8 cellular contexts compared by ENCODE assay signal in the genomic region with DNA sequence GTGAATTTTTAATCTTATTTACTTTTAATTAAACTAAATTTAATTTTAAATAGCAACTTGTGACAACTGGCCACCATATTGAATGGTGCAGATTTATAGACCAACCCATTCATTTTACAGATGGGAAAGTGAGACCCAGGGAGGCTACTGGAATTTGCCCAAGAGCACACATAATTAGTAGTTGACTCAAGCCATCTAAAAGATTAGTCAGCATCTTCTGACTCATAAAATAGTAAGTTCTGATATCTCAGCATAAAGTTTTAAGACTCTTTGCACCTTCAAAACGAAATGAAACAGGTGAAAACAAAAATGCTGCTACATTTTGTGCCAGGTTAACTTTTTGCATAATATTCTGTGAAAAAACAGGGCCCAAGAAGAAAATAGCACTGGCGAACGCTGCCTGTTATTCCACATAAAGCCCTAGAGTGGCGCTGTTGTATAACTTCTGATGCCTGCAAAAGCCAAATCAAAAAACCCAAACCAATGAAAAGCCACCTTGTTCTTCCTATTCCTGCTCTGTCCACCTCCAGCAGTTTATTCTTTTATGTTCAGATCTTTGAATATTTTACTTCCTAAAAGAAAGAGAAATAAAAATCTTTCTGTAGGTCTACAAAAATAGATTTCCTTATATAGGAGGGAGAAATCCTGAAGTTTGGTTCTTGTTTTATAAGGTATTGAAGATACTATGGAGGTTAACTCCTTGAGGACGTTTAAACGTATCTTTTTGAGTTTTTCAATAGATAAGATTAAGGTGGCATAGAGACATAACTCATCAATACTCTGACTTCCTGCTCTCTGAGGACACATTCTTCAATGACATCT.
A peak's percentile ranks its signal among the peaks of the same experiment; 100 is the strongest.
DNase-seq lines count a peak whose midpoint lies in the region; ATAC-seq and TF ChIP-seq lines count a peak whose summit lies in the region.

No MANE protein-coding gene starts in this region.

- H3K36me3 ChIP-seq in SJCRH30 = no peaks in the 10 kb centered on the region

- ATAC-seq in GM21423 (IDR thresholded peaks at IDR 0.05; ENCODE audit: unreplicated experiment) = peak; percentile 49

- intact Hi-C loops in CD14-positive monocyte (cut with micrococcal nuclease) = no loop called here

- H3K9me3 Mint-ChIP-seq in CD14-positive monocyte = no peaks in the 10 kb centered on the region

- H3K27me3 Mint-ChIP-seq in CD14-positive monocyte (ENCODE audit: low read depth in 3 of 3) = peaks cover 0 to 4% (median 0%) of the 10 kb centered on the region in 3 donors

- TF ChIP-seq CTCF in CD14-positive monocyte (IDR thresholded peaks at IDR 0.05) (peak; percentile 69), fibroblast of villous mesenchyme (IDR thresholded peaks at IDR 0.05; ENCODE audit: insufficient read depth, low read depth, low read length) (peak; percentile 91), retinal pigment epithelial cell (conservative IDR thresholded peaks at IDR 0.05; ENCODE audit: low read depth, low read length) (peak; percentile 95)

- H3K27ac Mint-ChIP-seq in CD14-positive monocyte = no peak overlapping the region

- no peaks in the 10 kb centered on the region for H3K36me3 Mint-ChIP-seq in CD14-positive monocyte

- H3K4me3 Mint-ChIP-seq in CD14-positive monocyte = no peak overlapping the region

- no peak overlapping the region for H3K27ac ChIP-seq in SJCRH30

- H3K4me1 Mint-ChIP-seq in CD14-positive monocyte = no peaks in the 10 kb centered on the region

- no peaks in the 10 kb centered on the region for H3K27me3 ChIP-seq in SJCRH30

- H3K4me1 ChIP-seq in SJCRH30 = 0 out of 2 replicates have a peak, but pooled peaks cover 6% of the 10 kb centered on the region

- no peaks in the 10 kb centered on the region for H3K9me3 ChIP-seq in SJCRH30 (replicated peaks)

- H3K4me3 ChIP-seq in SJCRH30 (no peak overlapping the region), fibroblast of villous mesenchyme (ENCODE audit: low read depth, low read length) (no peak overlapping the region), retinal pigment epithelial cell (ENCODE audit: low read length) (no peak overlapping the region)

- no peak for DNase-seq in CD14-positive monocyte (ENCODE audit: low spot score)
- DNase-seq in NCI-H1092 (lab: John Stamatoyannopoulos, UW) = peak; percentile 43
- DNase-seq in SJCRH30 = peak; percentile 7 to 70
- DNase-seq in fibroblast of villous mesenchyme (ENCODE audit: low read depth) = peak; percentile 45
- DNase-seq in retinal pigment epithelial cell (ENCODE audit: low read depth) = no peak
- DNase-seq in stimulated activated naive CD4-positive, alpha-beta T cell treated with Interleukin-2 at 50 U/mL for 16 hours (lab: John Stamatoyannopoulos, UW) = no peak
- DNase-seq in NK-92 treated with Interleukin-12 subunit alpha and Interleukin-12 subunit beta, amount 100 ng/mL, for 24 hours (lab: John Stamatoyannopoulos, UW) = no peak

Comparison
In these comparisons a context has a peak if more than half of its experiments do, and no peak if none do; other contexts are left out.
1. DNase-seq: peak in NCI-H1092 (single experiment), SJCRH30 (2 of 2) and fibroblast of villous mesenchyme (single experiment); none in CD14-positive monocyte (single experiment), retinal pigment epithelial cell (single experiment), stimulated activated naive CD4-positive, alpha-beta T cell treated with Interleukin-2 at 50 U/mL for 16 hours (single experiment) and NK-92 treated with Interleukin-12 subunit alpha and Interleukin-12 subunit beta, amount 100 ng/mL, for 24 hours (single experiment).
2. Peak in every context shown above with its lines, with median percentiles within 50 percentile points of each other: CTCF ChIP-seq.